ENCODE assay signal across 26 cellular contexts in genomic region chr13:89856512-89856911, GRCh38.
"Had no signal": no experiment of that assay in that cellular context is flagged by ENCODE, and none has a peak within 500 bp of the region (broad histone marks: within the 10 kb centered on the region; RNA-seq: fewer than 3 reads in every experiment).

No MANE protein-coding gene starts in this region.

- H3K9me3 ChIP-seq: colonic mucosa, esophagus squamous epithelium, gastrocnemius medialis, heart left ventricle, left lung, lower lobe of right lung had no signal

- H3K4me2 ChIP-seq: hepatocyte had no signal

- H3K4me1 ChIP-seq: colonic mucosa, esophagus squamous epithelium, gastrocnemius medialis, heart left ventricle, left lung, lower lobe of right lung had no signal

- H3K27me3 ChIP-seq: colonic mucosa, esophagus squamous epithelium, gastrocnemius medialis, heart left ventricle, hepatocyte, left lung had no signal

- ATAC-seq: effector memory CD8-positive, alpha-beta T cell; esophagus mucosa; gastrocnemius medialis; heart left ventricle; left cardiac atrium; left lung; left ventricle myocardium superior; lower lobe of right lung had no signal

- DNase-seq: colonic mucosa; cortex of kidney; effector CD8-positive, alpha-beta T cell; effector memory CD8-positive, alpha-beta T cell; endodermal cell; erythroblast; esophagus squamous epithelium; foreskin fibroblast; foreskin melanocyte; gastrocnemius medialis; heart left ventricle; hypothalamus; immature natural killer cell; islet precursor cell; kidney; kidney glomerular epithelial cell; left cardiac atrium; left lung; left ventricle myocardium superior; lower lobe of right lung; mesenchymal stem cell; midbrain had no signal

- H3K27ac ChIP-seq: colonic mucosa, epithelial cell of prostate, esophagus squamous epithelium, gastrocnemius medialis, heart left ventricle, hepatocyte, left lung, lower lobe of right lung had no signal

- H3K36me3 ChIP-seq: colonic mucosa, esophagus squamous epithelium, gastrocnemius medialis, heart left ventricle, left lung, lower lobe of right lung had no signal

- H3K79me2 ChIP-seq: hepatocyte had no signal

- H3K4me3 ChIP-seq: colonic mucosa, esophagus squamous epithelium, gastrocnemius medialis, heart left ventricle, hepatocyte, left lung, lower lobe of right lung had no signal

- H2AFZ ChIP-seq: hepatocyte had no signal

- FAIRE-seq: endometrium had no signal
